1 cellular context compared by ENCODE assay signal in the genomic region with DNA sequence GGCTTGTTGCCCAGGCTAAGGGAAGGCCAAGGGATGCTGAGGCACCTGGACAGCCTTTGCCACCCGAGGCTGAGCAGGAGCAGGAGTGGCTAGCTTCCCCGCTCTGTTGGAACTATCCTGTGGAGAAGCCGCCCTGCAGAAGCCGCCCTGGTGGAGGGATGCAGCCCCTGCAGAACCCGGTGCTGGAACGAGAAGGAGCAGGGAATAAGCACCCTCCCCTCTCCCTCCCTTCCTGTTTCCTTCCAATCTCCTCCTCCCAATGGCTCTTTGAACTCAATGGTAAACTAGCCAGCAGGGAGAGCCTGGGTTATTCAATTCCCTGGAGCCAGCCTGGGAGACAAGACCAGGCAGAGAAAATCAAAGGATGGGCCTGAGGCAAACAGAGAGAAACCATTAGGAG.
TF ChIP-seq lines count a peak whose summit lies in the region.

No MANE protein-coding gene starts in this region.

TF ChIP-seq in H1, 55 proteins besides CTCF, POLR2A, EP300 and RAD21:
- TF ChIP-seq, protein P1, sequence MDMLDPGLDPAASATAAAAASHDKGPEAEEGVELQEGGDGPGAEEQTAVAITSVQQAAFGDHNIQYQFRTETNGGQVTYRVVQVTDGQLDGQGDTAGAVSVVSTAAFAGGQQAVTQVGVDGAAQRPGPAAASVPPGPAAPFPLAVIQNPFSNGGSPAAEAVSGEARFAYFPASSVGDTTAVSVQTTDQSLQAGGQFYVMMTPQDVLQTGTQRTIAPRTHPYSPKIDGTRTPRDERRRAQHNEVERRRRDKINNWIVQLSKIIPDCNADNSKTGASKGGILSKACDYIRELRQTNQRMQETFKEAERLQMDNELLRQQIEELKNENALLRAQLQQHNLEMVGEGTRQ (IDR thresholded peaks at IDR 0.05; ENCODE audit: low read length), result no peak
- TF ChIP-seq SP1 (IDR thresholded peaks at IDR 0.05; ENCODE audit: low read depth, low read length) (no peak), NANOG (IDR thresholded peaks at IDR 0.05; ENCODE audit: insufficient read depth, low read depth, low read length, poor library complexity, severe bottlenecking) (no peak), CBX5 (IDR thresholded peaks at IDR 0.05; ENCODE audit: low read depth, low read length) (no peak), SRF (IDR thresholded peaks at IDR 0.05; ENCODE audit: low read depth, low read length) (no peak), TBP (IDR thresholded peaks at IDR 0.05; ENCODE audit: low read depth, low read length) (peak; percentile 65)
- TF ChIP-seq, protein P2, sequence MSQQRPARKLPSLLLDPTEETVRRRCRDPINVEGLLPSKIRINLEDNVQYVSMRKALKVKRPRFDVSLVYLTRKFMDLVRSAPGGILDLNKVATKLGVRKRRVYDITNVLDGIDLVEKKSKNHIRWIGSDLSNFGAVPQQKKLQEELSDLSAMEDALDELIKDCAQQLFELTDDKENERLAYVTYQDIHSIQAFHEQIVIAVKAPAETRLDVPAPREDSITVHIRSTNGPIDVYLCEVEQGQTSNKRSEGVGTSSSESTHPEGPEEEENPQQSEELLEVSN (IDR thresholded peaks at IDR 0.05), result 0 out of 2 replicates have a peak, but pooled peaks have one; percentile 22
